ENCODE assay signal across 8 cellular contexts in the genomic region with DNA sequence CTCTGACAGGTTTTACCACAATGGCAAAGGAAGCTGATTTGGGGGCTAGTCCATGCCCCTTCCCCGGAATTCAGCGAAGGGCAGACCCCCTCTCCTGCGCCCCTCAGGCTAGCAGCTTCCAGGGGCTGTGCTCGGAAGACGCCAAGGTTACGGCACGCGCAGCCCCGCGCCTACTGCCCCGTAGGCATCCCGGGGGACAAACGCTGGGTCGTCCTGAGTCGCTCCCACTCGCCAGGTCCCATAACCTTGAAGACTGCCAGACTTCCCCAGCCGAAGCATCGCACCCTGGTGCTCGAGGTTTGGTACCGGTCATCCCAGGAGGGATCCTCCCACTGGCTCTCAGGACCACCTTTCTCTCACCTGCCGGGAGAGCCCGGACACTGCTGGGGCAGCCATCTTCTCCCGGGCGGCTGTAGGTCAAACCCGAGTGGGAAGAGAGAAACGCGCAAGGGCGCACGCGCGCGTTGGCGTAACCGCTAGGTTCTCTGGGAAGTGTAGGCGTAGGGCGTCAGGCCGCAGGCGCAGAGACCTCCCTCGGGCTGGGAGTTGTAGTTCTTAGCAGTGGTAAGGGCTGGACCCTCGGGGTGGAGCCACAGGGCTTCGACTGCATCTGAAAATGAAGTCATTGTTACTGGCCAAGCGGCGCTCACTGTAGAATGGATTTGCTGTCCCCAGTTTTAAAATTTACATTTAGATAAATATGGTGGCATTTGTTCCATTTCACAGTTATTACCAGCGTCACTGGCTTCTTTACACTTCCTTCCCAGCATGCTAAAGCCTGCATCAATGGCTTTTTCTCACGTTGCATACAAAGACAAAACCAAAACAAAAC. TPM values are rescaled to one million over a fixed set of nuclear protein-coding genes. Genes with fewer than 3 reads are reported as not detected.
DNase-seq lines count a peak whose midpoint lies in the region; ATAC-seq, FAIRE-seq and TF ChIP-seq lines count a peak whose summit lies in the region.

A gene with protein sequence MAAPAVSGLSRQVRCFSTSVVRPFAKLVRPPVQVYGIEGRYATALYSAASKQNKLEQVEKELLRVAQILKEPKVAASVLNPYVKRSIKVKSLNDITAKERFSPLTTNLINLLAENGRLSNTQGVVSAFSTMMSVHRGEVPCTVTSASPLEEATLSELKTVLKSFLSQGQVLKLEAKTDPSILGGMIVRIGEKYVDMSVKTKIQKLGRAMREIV (minus strand): TSS at position 437 of the 832 bp plus-strand sequence. CDS start 41 bp downstream, at position 396.

- H3K27me3 Mint-ChIP-seq in activated CD4-positive, alpha-beta memory T cell treated with anti-CD3 and anti-CD28 coated beads for 36 hours: no peaks in the 10 kb centered on the region

- peak within 1 kb of the TSS; percentile 73 for H3K27ac ChIP-seq in HepG2 (ENCODE audit: extremely low read length, insufficient read depth, low read length)

- peak within 1 kb of the TSS; percentile 91 for H3K4me2 ChIP-seq in HepG2 (ENCODE audit: low read depth, low read length)

- FAIRE-seq in HepG2 (lab: Jason Lieb, UNC): peak; percentile 83

- peak within 1 kb of the TSS; percentile 93 for H3K27ac Mint-ChIP-seq in activated CD4-positive, alpha-beta memory T cell treated with anti-CD3 and anti-CD28 coated beads for 36 hours

- TF ChIP-seq CTCF in HepG2 (CRISPR knock-in tag; IDR thresholded peaks at IDR 0.05): no peak; the same call in 1 of the 2 replicates

- H3K4me3 ChIP-seq in HepG2 (replicated peaks in 1 of 3; ENCODE audit: insufficient read depth in 1 of 3, low read depth in 2 of 3, low read length in 3 of 3): peak within 1 kb of the TSS; percentile 90 to 95 (median 94)

- no peak for TF ChIP-seq RAD21 in HepG2 (CRISPR knock-in tag; IDR thresholded peaks at IDR 0.05)

- DNase-seq in CD1c-positive myeloid dendritic cell (ENCODE audit: extremely low spot score) (peak; percentile 99), NCI-H82 treated with DMSO at 0.1 percent for 48 hours (lab: John Stamatoyannopoulos, UW; ENCODE audit: unreplicated experiment) (peak; percentile 90), dermis microvascular lymphatic vessel endothelial cell (ENCODE audit: low read depth in 2 of 2) (peak; percentile 97 to 99), HepG2 (ENCODE audit: low spot score) (peak; percentile 94)
- peak; percentile 98 for DNase-seq in activated CD4-positive, alpha-beta memory T cell treated with anti-CD3 and anti-CD28 coated beads for 36 hours
- peak; percentile 96 for DNase-seq in stimulated activated CD4-positive, alpha-beta T cell treated with anti-CD3 and anti-CD28 coated beads, Interleukin-4, amount 100 ng/mL, for 1 hour

- H3K36me3 ChIP-seq in HepG2 (replicated peaks in 1 of 2; ENCODE audit: control insufficient read depth in 1 of 2, insufficient read depth in 2 of 2, low read length in 2 of 2): peaks cover 0 to 22% of the 10 kb centered on the region in 2 experiments; a peak in 4 of 5 replicates

- ATAC-seq in GM19438 (IDR thresholded peaks at IDR 0.05; ENCODE audit: low read depth, unreplicated experiment) (peak; percentile 95), HG03575 (IDR thresholded peaks at IDR 0.05; ENCODE audit: extremely low read depth, insufficient number of reproducible peaks, low FRiP score, unreplicated experiment) (peak; percentile 85), HepG2 (peak; percentile 100)

- no peaks in the 10 kb centered on the region for H4K20me1 ChIP-seq in HepG2 (ENCODE audit: insufficient read depth, low read length)

- peaks cover 23% of the 10 kb centered on the region for H3K79me2 ChIP-seq in HepG2 (ENCODE audit: insufficient read depth, low read length)

- H3K4me1 Mint-ChIP-seq in activated CD4-positive, alpha-beta memory T cell treated with anti-CD3 and anti-CD28 coated beads for 36 hours (ENCODE audit: low read depth): peaks cover 28% of the 10 kb centered on the region

- intact Hi-C loops in activated CD4-positive, alpha-beta memory T cell treated with anti-CD3 and anti-CD28 coated beads for 36 hours (cut with micrococcal nuclease): loop anchor here (1.0 to 5.0 kb wide), 4 partner anchors 273 to 702 kb away; a partner anchor contains a TSS
- intact Hi-C loops in HepG2 (cut with micrococcal nuclease; ENCODE audit: unreplicated experiment): no loop called here

- in situ Hi-C loops in HepG2 (cut with HindIII; ENCODE audit: extremely low pct_ligation_motif_present, low pct_unique_long_range_greater_than_20kb): no loop called here

- TSS peak; percentile 80 for BruUV-seq in HepG2 (replicated peaks; lab: Mats Ljungman, UMichigan)

- 3% methylated on average over 21 of the region's 45 CpGs for WGBS in HepG2 (ENCODE audit: low lambda C conversion rate)

- H3K4me3 Mint-ChIP-seq in activated CD4-positive, alpha-beta memory T cell treated with anti-CD3 and anti-CD28 coated beads for 36 hours: peak within 1 kb of the TSS; percentile 99

- TF ChIP-seq POLR2A in HepG2 (IDR thresholded peaks at IDR 0.05; ENCODE audit: insufficient read depth in 1 of 2, low read depth in 2 of 2, low read length in 2 of 2): peak; percentile 86 to 93

- peak within 1 kb of the TSS; percentile 87 for H2AFZ ChIP-seq in HepG2 (ENCODE audit: low read length)

- POLR2A ChIA-PET in activated CD4-positive, alpha-beta memory T cell treated with anti-CD3 and anti-CD28 coated beads for 36 hours (lab: Charles Lee): interaction anchor here (0.7 to 1.3 kb wide), 3 partner anchors 16 to 432 kb away, joined by 3 to 6 read pairs (median 3); no protein-coding TSS in a partner anchor
- POLR2A ChIA-PET in HepG2 (lab: Yijun Ruan, JAX): no interaction called here

- no peaks in the 10 kb centered on the region; a peak in 1 of 5 replicates for H3K27me3 ChIP-seq in HepG2 (ENCODE audit: control insufficient read depth in 1 of 2, insufficient read depth in 2 of 2, low read length in 2 of 2)

- no peaks in the 10 kb centered on the region for H3K9me3 ChIP-seq in HepG2 (ENCODE audit: low read length)

- TF ChIP-seq EP300 in HepG2 (IDR thresholded peaks at IDR 0.05; ENCODE audit: low read depth in 2 of 2, low read length in 2 of 2): no peak
- TF ChIP-seq EP300 in HepG2 (CRISPR knock-in tag; IDR thresholded peaks at IDR 0.05; ENCODE audit: borderline replicate concordance): no peak

- peaks cover 45% of the 10 kb centered on the region for H3K4me1 ChIP-seq in HepG2 (ENCODE audit: insufficient read depth, low read length)

- H3K36me3 Mint-ChIP-seq in activated CD4-positive, alpha-beta memory T cell treated with anti-CD3 and anti-CD28 coated beads for 36 hours: peaks cover 25% of the 10 kb centered on the region

- H3K9ac ChIP-seq in HepG2 (ENCODE audit: insufficient read depth, low read depth, low read length): peak within 1 kb of the TSS; percentile 92

- H3K9me3 Mint-ChIP-seq in activated CD4-positive, alpha-beta memory T cell treated with anti-CD3 and anti-CD28 coated beads for 36 hours: no peaks in the 10 kb centered on the region

- CTCF ChIA-PET in activated CD4-positive, alpha-beta memory T cell treated with anti-CD3 and anti-CD28 coated beads for 36 hours (lab: Charles Lee): interaction anchor here (2.3 kb wide), 1 partner anchor 8 kb away, joined by 15 read pairs; no protein-coding TSS in a partner anchor
- CTCF ChIA-PET in HepG2 (lab: Yijun Ruan, JAX; ENCODE audit: low intra/inter-chr PET ratio, low total read pairs): interaction anchor here (1.5 kb wide), 1 partner anchor 432 kb away, joined by 3 read pairs; no protein-coding TSS in a partner anchor

TF ChIP-seq in HepG2, 621 proteins besides CTCF, POLR2A, EP300 and RAD21 (continues in another document):
- TF ChIP-seq KAT8 (CRISPR knock-in tag; IDR thresholded peaks at IDR 0.05) (peak; percentile 69), ZNF12 (CRISPR knock-in tag; IDR thresholded peaks at IDR 0.05) (no peak), XBP1 (CRISPR knock-in tag; IDR thresholded peaks at IDR 0.05) (no peak), SMAD9 (CRISPR knock-in tag; IDR thresholded peaks at IDR 0.05) (no peak), SYNCRIP (IDR thresholded peaks at IDR 0.05; ENCODE audit: insufficient read depth, low read depth, low read length) (no peak), HNRNPLL (IDR thresholded peaks at IDR 0.05; ENCODE audit: low read depth, low read length, poor library complexity, severe bottlenecking) (peak; percentile 60), ZNF550 (CRISPR knock-in tag; IDR thresholded peaks at IDR 0.05; ENCODE audit: borderline replicate concordance) (no peak), ATF7 (IDR thresholded peaks at IDR 0.05) (no peak), ATF7 (CRISPR knock-in tag; IDR thresholded peaks at IDR 0.05) (no peak), ZNF260 (CRISPR knock-in tag; IDR thresholded peaks at IDR 0.05; ENCODE audit: borderline replicate concordance, low read depth) (no peak)
- TF ChIP-seq, protein P1, sequence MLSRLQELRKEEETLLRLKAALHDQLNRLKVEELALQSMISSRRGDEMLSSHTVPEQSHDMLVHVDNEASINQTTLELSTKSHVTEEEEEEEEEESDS (CRISPR knock-in tag; IDR thresholded peaks at IDR 0.05; ENCODE audit: borderline replicate concordance): no peak

RNA-seq across cellular contexts. Expression of the gene that starts here (rescaled TPM):
- total RNA-seq in activated CD4-positive, alpha-beta memory T cell treated with anti-CD3 and anti-CD28 coated beads for 36 hours: 100 to 1,000 TPM; 208 to 210 TPM
- 132 and 180 TPM in 2 replicates for total RNA-seq in dermis microvascular lymphatic vessel endothelial cell
- 256 and 343 TPM in 2 replicates for total RNA-seq in HepG2 (2016; rRNA removed; fragmentation: Illumina TruSeq; extraction: Trizol)
- 164 and 167 TPM in 2 replicates for total RNA-seq in HepG2 (2016; cell fraction: cytosol; rRNA removed; fragmentation: Illumina TruSeq; extraction: Trizol; ENCODE audit: low read depth)
- total RNA-seq in HepG2 (2016; cell fraction: insoluble cytoplasmic fraction; rRNA removed; fragmentation: Illumina TruSeq; extraction: Trizol): 249 and 372 TPM in 2 replicates
- total RNA-seq in HepG2 (2016; cell fraction: membrane; rRNA removed; fragmentation: Illumina TruSeq; extraction: Trizol): 151 and 155 TPM in 2 replicates
- total RNA-seq in HepG2 (2016; cell fraction: nucleus; rRNA removed; fragmentation: Illumina TruSeq; extraction: Trizol): 91.7 and 110 TPM in 2 replicates
- 210 and 297 TPM in 2 replicates for polyA plus RNA-seq in HepG2 (2011; rRNA removed)
- polyA plus RNA-seq in HepG2 (2011; cell fraction: cytosol; rRNA removed): 191 and 238 TPM in 2 replicates
- 57.6 and 58.8 TPM in 2 replicates for polyA plus RNA-seq in HepG2 (2011; cell fraction: nucleus; rRNA removed)
- polyA plus RNA-seq in HepG2 (2012): 189 and 218 TPM in 2 replicates
- 156 and 166 TPM in 2 replicates for polyA plus RNA-seq in HepG2 (2016; cell fraction: cytosol; fragmentation: Illumina TruSeq; extraction: Trizol; ENCODE audit: low read depth)
- polyA plus RNA-seq in HepG2 (2016; cell fraction: insoluble cytoplasmic fraction; fragmentation: Illumina TruSeq; extraction: Trizol; ENCODE audit: low read depth): 387 and 430 TPM in 2 replicates
- 145 and 159 TPM in 2 replicates for polyA plus RNA-seq in HepG2 (2016; cell fraction: membrane; fragmentation: Illumina TruSeq; extraction: Trizol; ENCODE audit: low read depth)
- polyA plus RNA-seq in HepG2 (2016; cell fraction: nucleus; fragmentation: Illumina TruSeq; extraction: Trizol; ENCODE audit: insufficient read depth, low read depth): 154 and 160 TPM in 2 replicates
- polyA minus RNA-seq in HepG2 (2011; rRNA and poly(A)+ RNA removed; ENCODE audit: low replicate concordance): 48.9 and 100 TPM in 2 replicates
- polyA minus RNA-seq in HepG2 (2011; cell fraction: cytosol; rRNA and poly(A)+ RNA removed): 42.2 and 52.1 TPM in 2 replicates
- polyA minus RNA-seq in HepG2 (2011; cell fraction: nucleus; rRNA and poly(A)+ RNA removed): 34.6 and 39.2 TPM in 2 replicates

Comparison
In these comparisons a context has a peak if more than half of its experiments do, and no peak if none do; other contexts are left out.
1. Peak in every context shown above with its lines: DNase-seq, ATAC-seq, H3K4me3 ChIP-seq and H3K27ac ChIP-seq.